ENCODE assay signal across 24 cellular contexts in genomic region chr12:62588916-62589315, GRCh38.
DNase-seq lines count a peak whose midpoint lies in the region; TF ChIP-seq lines count a peak whose summit lies in the region.
"Had no signal": no experiment of that assay in that cellular context is flagged by ENCODE, and none has a peak within 500 bp of the region (broad histone marks: within the 10 kb centered on the region; RNA-seq: fewer than 3 reads in every experiment).

No MANE protein-coding gene starts in this region.

- 72% methylated on average over 1 of the region's 1 CpG for WGBS in smooth muscle cell (ENCODE audit: low lambda C conversion rate)
- WGBS in H9 (ENCODE audit: extremely low coverage, insufficient read length, low lambda C conversion rate) = no CpG with 5 or more reads among the region's 1 CpG

- H3K79me2 ChIP-seq in smooth muscle cell (ENCODE audit: low read depth) (no peaks in the 10 kb centered on the region), H9 (ENCODE audit: insufficient read depth, low read length) (no peaks in the 10 kb centered on the region)

- H3K27ac ChIP-seq in brain microvascular endothelial cell (peak overlapping the region; percentile 23), smooth muscle cell (ENCODE audit: low read depth) (no peak overlapping the region), H9 (ENCODE audit: insufficient read length, low read depth, low read length) (no peak overlapping the region)
- H3K27ac ChIP-seq: esophagus squamous epithelium, left ventricle myocardium inferior, psoas muscle had no signal

- H2BK20ac ChIP-seq in H9 (ENCODE audit: low read depth, low read length, poor library complexity, severe bottlenecking) = no peak overlapping the region

- H3K9ac ChIP-seq in smooth muscle cell (ENCODE audit: low read depth) (no peak overlapping the region), H9 (ENCODE audit: extremely low read depth, insufficient read length, low read length) (no peak overlapping the region)

- peak overlapping the region; percentile 56 for H3K27ac Mint-ChIP-seq in mesothelial cell of epicardium
- peak overlapping the region in 1 of 3 experiments; percentile 47; a peak in 2 of 7 replicates for H3K27ac Mint-ChIP-seq in H9
- H3K27ac Mint-ChIP-seq: activated CD8-positive, alpha-beta T cell treated with anti-CD3 and anti-CD28 coated beads, Interleukin-2, amount 10 ng/mL, durations not matched to agents 7 days and 5 days had no signal

- no peak overlapping the region for H3K14ac ChIP-seq in H9 (ENCODE audit: insufficient read depth, low read length)

- peaks cover 4% of the 10 kb centered on the region for H3K36me3 ChIP-seq in brain microvascular endothelial cell (replicated peaks)
- H3K36me3 ChIP-seq in smooth muscle cell (ENCODE audit: low read depth) = peaks cover 13% of the 10 kb centered on the region

- H3K4me3 ChIP-seq in brain microvascular endothelial cell (ENCODE audit: low read depth, low read length) = no peak overlapping the region
- no peak overlapping the region for H3K4me3 ChIP-seq in smooth muscle cell
- H3K4me3 ChIP-seq: esophagus squamous epithelium, left ventricle myocardium inferior, mucosa of descending colon, psoas muscle had no signal

- H3K36me3 Mint-ChIP-seq in mesothelial cell of epicardium (peaks cover 26% of the 10 kb centered on the region), H9 (ENCODE audit: insufficient read depth in 1 of 3, low read depth in 3 of 3) (peaks cover 0 to 10% (median 4%) of the 10 kb centered on the region in 3 experiments; a peak in 1 of 7 replicates)

- H3K4me3 Mint-ChIP-seq in mesothelial cell of epicardium = no peak overlapping the region
- H3K4me3 Mint-ChIP-seq in H9 = no peak overlapping the region
- H3K4me3 Mint-ChIP-seq: activated CD8-positive, alpha-beta T cell treated with anti-CD3 and anti-CD28 coated beads, Interleukin-2, amount 10 ng/mL, durations not matched to agents 7 days and 5 days; CD8-positive, alpha-beta memory T cell; neural crest cell had no signal

- no peaks in the 10 kb centered on the region for H3K4me1 Mint-ChIP-seq in mesothelial cell of epicardium
- H3K4me1 Mint-ChIP-seq in H9 = peaks cover 7 to 9% of the 10 kb centered on the region in 2 experiments
- H3K4me1 Mint-ChIP-seq: CD8-positive, alpha-beta memory T cell had no signal

- H3K9me3 Mint-ChIP-seq in mesothelial cell of epicardium = no peaks in the 10 kb centered on the region
- no peaks in the 10 kb centered on the region for H3K9me3 Mint-ChIP-seq in H9
- H3K9me3 Mint-ChIP-seq: CD8-positive, alpha-beta memory T cell; neural crest cell had no signal

- H3K4me1 ChIP-seq in smooth muscle cell (ENCODE audit: low read depth) (no peaks in the 10 kb centered on the region), H9 (ENCODE audit: insufficient read depth, low read length) (no peaks in the 10 kb centered on the region; the same call in 1 of the 2 replicates)
- H3K4me1 ChIP-seq: esophagus squamous epithelium, left ventricle myocardium inferior, psoas muscle had no signal

- no peak overlapping the region for H2BK5ac ChIP-seq in H9 (ENCODE audit: insufficient read length, low read length)

- H4K20me1 ChIP-seq in smooth muscle cell (ENCODE audit: low read depth) (no peaks in the 10 kb centered on the region), H9 (ENCODE audit: control insufficient read depth, insufficient read depth, insufficient read length) (no peaks in the 10 kb centered on the region)

- no peak overlapping the region for H4K5ac ChIP-seq in H9 (ENCODE audit: insufficient read length, low read depth, low read length)

- in situ Hi-C loops in brain microvascular endothelial cell (cut with HindIII; ENCODE audit: low pct_ligation_motif_present, low sequenced_read_pairs) = loop anchor here (10.0 kb wide), 1 partner anchor 196 kb away; no protein-coding TSS in a partner anchor

- no peak overlapping the region for H4K8ac ChIP-seq in H9 (replicated peaks; ENCODE audit: insufficient read length, low read depth, low read length)

- no peak overlapping the region for H3K56ac ChIP-seq in H9 (ENCODE audit: insufficient read length, low read depth, low read length)

- no peak overlapping the region for H3K4ac ChIP-seq in H9 (ENCODE audit: low read depth, low read length)

- H3F3A ChIP-seq in smooth muscle cell (ENCODE audit: low read depth) = no peaks in the 10 kb centered on the region

- peak; percentile 64 for DNase-seq in ELR (ENCODE audit: low read depth)
- DNase-seq in LHCN-M2 (ENCODE audit: low read depth) = peak; percentile 20
- peak; percentile 38 for DNase-seq in brain microvascular endothelial cell
- DNase-seq in mesothelial cell of epicardium (ENCODE audit: low spot score in 2 of 2, unreplicated experiment in 2 of 2) = no peak
- no peak for DNase-seq in NCI-H1694 (lab: John Stamatoyannopoulos, UW)
- DNase-seq in smooth muscle cell (lab: John Stamatoyannopoulos, UW; ENCODE audit: unreplicated experiment) = no peak
- DNase-seq in H9 = no peak
- DNase-seq: activated CD8-positive, alpha-beta T cell treated with anti-CD3 and anti-CD28 coated beads, Interleukin-2, amount 10 ng/mL, durations not matched to agents 7 days and 5 days; activated T-cell treated with anti-CD3 and anti-CD28 coated beads, Interleukin-2, amount 50 U/mL, for 1 hour; amygdala; CD8-positive, alpha-beta memory T cell; DMS79 treated with DMSO at 0.1 percent for 48 hours; effector memory CD4-positive, alpha-beta T cell; esophagus squamous epithelium; glutamatergic neuron; left ventricle myocardium inferior; mucosa of descending colon; NCI-H1417 treated with DMSO at 0.1 percent for 48 hours; NCI-H2227 treated with DMSO at 0.1 percent for 48 hours; psoas muscle; small intestine; stimulated activated CD4-positive, alpha-beta T cell treated with anti-CD3 and anti-CD28 coated beads, Interleukin-2, amount 100 ng/mL, for 48 hours; stimulated activated naive CD4-positive, alpha-beta T cell treated with Interleukin-2 at 50 U/mL for 16 hours had no signal

- TF ChIP-seq CTCF in brain microvascular endothelial cell (IDR thresholded peaks at IDR 0.05; ENCODE audit: low read depth, low read length, missing control alignments) (no peak), mesothelial cell of epicardium (IDR thresholded peaks at IDR 0.05; ENCODE audit: unreplicated experiment) (no peak), smooth muscle cell (IDR thresholded peaks at IDR 0.05; ENCODE audit: borderline replicate concordance, insufficient read depth, poor library complexity, severe bottlenecking) (no peak), H9 (conservative IDR thresholded peaks at IDR 0.05) (no peak)

- no peaks in the 10 kb centered on the region for H3K27me3 Mint-ChIP-seq in mesothelial cell of epicardium (ENCODE audit: low read depth)
- H3K27me3 Mint-ChIP-seq in H9 (ENCODE audit: low read depth) = no peaks in the 10 kb centered on the region
- H3K27me3 Mint-ChIP-seq: CD8-positive, alpha-beta memory T cell had no signal

- H3K4me2 ChIP-seq in smooth muscle cell (no peak overlapping the region), H9 (ENCODE audit: insufficient read depth, insufficient read length, low read length) (no peak overlapping the region)

- H3K9me3 ChIP-seq in smooth muscle cell (replicated peaks; ENCODE audit: low read depth) (no peaks in the 10 kb centered on the region), H9 (ENCODE audit: control insufficient read depth, low read depth, low read length) (no peaks in the 10 kb centered on the region)
- H3K9me3 ChIP-seq: esophagus squamous epithelium, left ventricle myocardium inferior, mucosa of descending colon, psoas muscle had no signal

- H2BK120ac ChIP-seq in H9 (ENCODE audit: low read depth, low read length, poor library complexity, severe bottlenecking) = no peak overlapping the region

- H2AFZ ChIP-seq in smooth muscle cell (ENCODE audit: low read depth) (no peak overlapping the region), H9 (ENCODE audit: low read length) (no peak overlapping the region)

- H2BK12ac ChIP-seq in H9 (ENCODE audit: insufficient read length, low read depth, low read length) = no peak overlapping the region

- H2BK15ac ChIP-seq in H9 (ENCODE audit: low read depth, low read length) = no peak overlapping the region

- H3K27me3 ChIP-seq in brain microvascular endothelial cell (replicated peaks) (no peaks in the 10 kb centered on the region), smooth muscle cell (ENCODE audit: low read depth) (no peaks in the 10 kb centered on the region), H9 (ENCODE audit: insufficient read depth, low read length) (no peaks in the 10 kb centered on the region)
- H3K27me3 ChIP-seq: esophagus squamous epithelium had no signal

- no peak overlapping the region for H4K91ac ChIP-seq in H9 (ENCODE audit: insufficient read length, low read depth, low read length)

- H3K23me2 ChIP-seq in H9 (ENCODE audit: insufficient read length, low read depth, low read length, poor library complexity, severe bottlenecking) = no peaks in the 10 kb centered on the region

- H3K79me1 ChIP-seq in H9 (ENCODE audit: insufficient read depth, low read depth, low read length, poor library complexity, severe bottlenecking) = no peaks in the 10 kb centered on the region

- no peak overlapping the region for H3T11ph ChIP-seq in H9 (ENCODE audit: low read length)

- H3K23ac ChIP-seq in H9 (ENCODE audit: insufficient read length, low read depth, low read length) = no peak overlapping the region

- H3K18ac ChIP-seq in H9 (ENCODE audit: insufficient read length, low read depth, low read length) = no peak overlapping the region

- H2AK5ac ChIP-seq in H9 (ENCODE audit: insufficient read length, low read length) = no peak overlapping the region

Comparison
In these comparisons a context has a peak if more than half of its experiments do, and no peak if none do; other contexts are left out.
1. DNase-seq: peak in ELR (single experiment), LHCN-M2 (single experiment) and brain microvascular endothelial cell (single experiment); none in mesothelial cell of epicardium (0 of 2), NCI-H1694 (single experiment), smooth muscle cell (single experiment) and H9 (single experiment).